ENCODE assay signal across 7 cellular contexts in genomic region chr16:4327782-4328579, GRCh38. TPM values are rescaled to one million over a fixed set of nuclear protein-coding genes. Genes with fewer than 3 reads are reported as not detected.
A peak's percentile ranks its signal among the peaks of the same experiment; 100 is the strongest.
DNase-seq lines count a peak whose midpoint lies in the region; ATAC-seq and TF ChIP-seq lines count a peak whose summit lies in the region.

No MANE protein-coding gene starts in this region.

- peak overlapping the region; percentile 40 for H3K4me3 Mint-ChIP-seq in activated naive CD8-positive, alpha-beta T cell treated with anti-CD3 and anti-CD28 coated beads, Interleukin-2, amount 10 ng/mL, durations not matched to agents 7 days and 5 days
- peak overlapping the region; percentile 65 for H3K4me3 Mint-ChIP-seq in neural crest cell

- H3K36me3 ChIP-seq in transverse colon: no peaks in the 10 kb centered on the region

- intact Hi-C loops in transverse colon (cut with DNase I; ENCODE audit: low total_unique reads): loop anchor here (2.0 kb wide), 1 partner anchor 39 kb away; no protein-coding TSS in a partner anchor

- H3K27ac Mint-ChIP-seq in activated naive CD8-positive, alpha-beta T cell treated with anti-CD3 and anti-CD28 coated beads, Interleukin-2, amount 10 ng/mL, durations not matched to agents 7 days and 5 days: no peak overlapping the region
- peak overlapping the region; percentile 19 for H3K27ac Mint-ChIP-seq in neural crest cell (ENCODE audit: unreplicated experiment)

- DNase-seq in OCI-M1 (lab: John Stamatoyannopoulos, UW): peak; percentile 77
- peak; percentile 68 for DNase-seq in activated naive CD8-positive, alpha-beta T cell treated with anti-CD3 and anti-CD28 coated beads, Interleukin-2, amount 10 ng/mL, durations not matched to agents 7 days and 5 days
- DNase-seq in globus pallidus (ENCODE audit: low spot score): peak; percentile 75
- peak; percentile 68 for DNase-seq in neural crest cell (ENCODE audit: low read depth, low spot score)
- peak; percentile 74 for DNase-seq in transverse colon

- 2% methylated on average over 17 of the region's 49 CpGs; no CpG with 5 or more reads in 1 of the 2 donors for WGBS in transverse colon (ENCODE audit: low coverage in 1 of 2), 2 donors

- POLR2A ChIA-PET in activated naive CD8-positive, alpha-beta T cell treated with anti-CD3 and anti-CD28 coated beads, Interleukin-2, amount 10 ng/mL, durations not matched to agents 7 days and 5 days (lab: Charles Lee): interaction anchor here (1.0 to 1.9 kb wide), 6 partner anchors 18 to 57 kb away, joined by 3 to 10 read pairs (median 6); no protein-coding TSS in a partner anchor

- H3K9me3 ChIP-seq in transverse colon: no peaks in the 10 kb centered on the region

- peak overlapping the region; percentile 71 to 85 (median 79) for H3K27ac ChIP-seq in transverse colon

- peaks cover 9% of the 10 kb centered on the region for H3K27me3 Mint-ChIP-seq in activated naive CD8-positive, alpha-beta T cell treated with anti-CD3 and anti-CD28 coated beads, Interleukin-2, amount 10 ng/mL, durations not matched to agents 7 days and 5 days
- no peaks in the 10 kb centered on the region for H3K27me3 Mint-ChIP-seq in neural crest cell (ENCODE audit: low read depth)

- peaks cover 22% of the 10 kb centered on the region for H3K27me3 ChIP-seq in transverse colon

- H3K4me3 ChIP-seq in transverse colon: peak overlapping the region; percentile 9 to 45 (median 25)

- TF ChIP-seq EP300 in transverse colon (IDR thresholded peaks at IDR 0.05; ENCODE audit: low read depth): no peak

- no peaks in the 10 kb centered on the region for H3K36me3 Mint-ChIP-seq in activated naive CD8-positive, alpha-beta T cell treated with anti-CD3 and anti-CD28 coated beads, Interleukin-2, amount 10 ng/mL, durations not matched to agents 7 days and 5 days
- H3K36me3 Mint-ChIP-seq in neural crest cell (ENCODE audit: low read depth): no peaks in the 10 kb centered on the region

- peak; percentile 75 for ATAC-seq in activated naive CD8-positive, alpha-beta T cell treated with anti-CD3 and anti-CD28 coated beads, Interleukin-2, amount 10 ng/mL, durations not matched to agents 7 days and 5 days (ENCODE audit: low read depth)
- no peak for ATAC-seq in GM21515 (IDR thresholded peaks at IDR 0.05; ENCODE audit: unreplicated experiment)

- H3K4me1 ChIP-seq in transverse colon: peaks cover 20 to 61% (median 42%) of the 10 kb centered on the region in 4 donors

- H3K9me3 Mint-ChIP-seq in activated naive CD8-positive, alpha-beta T cell treated with anti-CD3 and anti-CD28 coated beads, Interleukin-2, amount 10 ng/mL, durations not matched to agents 7 days and 5 days: no peaks in the 10 kb centered on the region
- no peaks in the 10 kb centered on the region for H3K9me3 Mint-ChIP-seq in neural crest cell

- no peaks in the 10 kb centered on the region for H3K4me1 Mint-ChIP-seq in activated naive CD8-positive, alpha-beta T cell treated with anti-CD3 and anti-CD28 coated beads, Interleukin-2, amount 10 ng/mL, durations not matched to agents 7 days and 5 days
- peaks cover 15% of the 10 kb centered on the region for H3K4me1 Mint-ChIP-seq in neural crest cell

- TF ChIP-seq CTCF in neural crest cell (conservative IDR thresholded peaks at IDR 0.05) (peak; percentile 65), transverse colon (IDR thresholded peaks at IDR 0.05) (peak; percentile 35 to 59 (median 54))

- in situ Hi-C loops in transverse colon (cut with MboI; ENCODE audit: low pct_ligation_motif_present in 1 of 4, low pct_unique_long_range_greater_than_20kb in 1 of 4, low sequenced_read_pairs in 3 of 4): loop anchor here in 1 of 4 donors (25.0 kb wide), 1 partner anchor 141 kb away; no protein-coding TSS in a partner anchor

- TF ChIP-seq POLR2A in GM19099 (IDR thresholded peaks at IDR 0.05; ENCODE audit: extremely low read depth, insufficient read length, low read depth) (peak; percentile 12), transverse colon (IDR thresholded peaks at IDR 0.05) (no peak)

RNA-seq across cellular contexts. Expression of gene GLIS2, which starts 12.1 kb away (rescaled TPM):
- total RNA-seq in activated naive CD8-positive, alpha-beta T cell treated with anti-CD3 and anti-CD28 coated beads, Interleukin-2, amount 10 ng/mL, durations not matched to agents 7 days and 5 days: under 1 TPM; 0.14 TPM
- 17.2 and 17.4 TPM in 2 replicates for total RNA-seq in neural crest cell
- total RNA-seq in transverse colon: 1 to 10 TPM in 3 of 4 donors, under 1 TPM in 1; 0.68 to 5.0 (median 1.8) TPM

RNA-seq across cellular contexts. Expression of gene PAM16, which starts 23.1 kb away (rescaled TPM):
- 10 to 100 TPM; 42.5 to 50.0 TPM for total RNA-seq in activated naive CD8-positive, alpha-beta T cell treated with anti-CD3 and anti-CD28 coated beads, Interleukin-2, amount 10 ng/mL, durations not matched to agents 7 days and 5 days
- total RNA-seq in neural crest cell (36.2 and 43.3 TPM in 2 replicates), transverse colon (10 to 100 TPM; 26.5 to 40.5 (median 29.2) TPM)

RNA-seq across cellular contexts. Expression of gene VASN, which starts 43.7 kb away (rescaled TPM):
- under 1 TPM; 0.11 to 0.20 TPM for total RNA-seq in activated naive CD8-positive, alpha-beta T cell treated with anti-CD3 and anti-CD28 coated beads, Interleukin-2, amount 10 ng/mL, durations not matched to agents 7 days and 5 days
- total RNA-seq in neural crest cell (0.91 and 1.2 TPM in 2 replicates), transverse colon (10 to 100 TPM in 2 of 4 donors, 1 to 10 TPM in 2; 3.4 to 18.7 (median 9.0) TPM)

RNA-seq across cellular contexts. Expression of gene TFAP4, which starts 55.2 kb away (rescaled TPM):
- 10 to 100 TPM; 20.6 to 23.2 TPM for total RNA-seq in activated naive CD8-positive, alpha-beta T cell treated with anti-CD3 and anti-CD28 coated beads, Interleukin-2, amount 10 ng/mL, durations not matched to agents 7 days and 5 days
- 36.9 and 37.9 TPM in 2 replicates for total RNA-seq in neural crest cell
- total RNA-seq in transverse colon: 1 to 10 TPM; 4.6 to 8.4 (median 6.3) TPM
